Comparison of ENCODE assay signal across 17 cellular contexts in genomic region chr2:168684921-168685618, GRCh38.
"Had no signal": no experiment of that assay in that cellular context is flagged by ENCODE, and none has a peak within 500 bp of the region (broad histone marks: within the 10 kb centered on the region; RNA-seq: fewer than 3 reads in every experiment).

No MANE protein-coding gene starts in this region.

- H3K4me3 ChIP-seq: breast epithelium, esophagus squamous epithelium, right lobe of liver, testis, upper lobe of left lung had no signal

- DNase-seq: activated CD4-positive, alpha-beta T cell treated with anti-CD3 and anti-CD28 coated beads, Interleukin-2, amount 10 ng/mL, durations not matched to agents 7 days and 5 days; activated CD8-positive, alpha-beta T cell treated with anti-CD3 and anti-CD28 coated beads, Interleukin-2, amount 10 ng/mL, durations not matched to agents 7 days and 5 days; activated naive CD4-positive, alpha-beta T cell treated with anti-CD3 and anti-CD28 coated beads for 36 hours; activated T-cell treated with anti-CD3 and anti-CD28 coated beads, Interleukin-2, amount 50 U/mL, for 24 hours; aorta; effector memory CD4-positive, alpha-beta T cell; esophagus squamous epithelium; mesenchymal stem cell; natural killer cell; right lobe of liver; stimulated activated CD4-positive, alpha-beta T cell treated with anti-CD3 and anti-CD28 coated beads, Interleukin-4, amount 100 ng/mL, for 4 hours; testis; upper lobe of left lung had no signal

- H3K27me3 ChIP-seq: breast epithelium, esophagus squamous epithelium, neutrophil, right lobe of liver, testis, upper lobe of left lung had no signal

- ATAC-seq: activated CD8-positive, alpha-beta T cell treated with anti-CD3 and anti-CD28 coated beads, Interleukin-2, amount 10 ng/mL, durations not matched to agents 7 days and 5 days; stimulated activated memory B cell treated with anti-CD40 and anti-IgM and Interleukin-4, amounts not matched to agents 10 μg/mL and 1 μg/mL and 100 μg/mL, for 72 hours had no signal

- H3K36me3 ChIP-seq: breast epithelium, esophagus squamous epithelium, neutrophil, right lobe of liver, upper lobe of left lung had no signal

- H3K9me3 ChIP-seq: breast epithelium, esophagus squamous epithelium, neutrophil, right lobe of liver, testis, upper lobe of left lung had no signal

- H3K79me2 ChIP-seq: parathyroid adenoma had no signal

- H3K27ac ChIP-seq: breast epithelium, esophagus squamous epithelium, neutrophil, parathyroid adenoma, right lobe of liver, testis, upper lobe of left lung had no signal

- H2AFZ ChIP-seq: parathyroid adenoma had no signal

- H3K4me1 ChIP-seq: breast epithelium, esophagus squamous epithelium, parathyroid adenoma, right lobe of liver, testis, upper lobe of left lung had no signal
